Comparison of ENCODE assay signal across 28 cellular contexts in genomic region chr1:40966411-40966810, GRCh38.
"Had no signal": no experiment of that assay in that cellular context is flagged by ENCODE, and none has a peak within 500 bp of the region (broad histone marks: within the 10 kb centered on the region; RNA-seq: fewer than 3 reads in every experiment).

No MANE protein-coding gene starts in this region.

- H3K4me3 ChIP-seq: esophagus muscularis mucosa, gastrocnemius medialis, pancreas, psoas muscle, skin epidermis, testis, upper lobe of left lung had no signal

- FAIRE-seq: endothelial cell of umbilical vein, islet of Langerhans, pancreas had no signal

- H3K27me3 Mint-ChIP-seq: activated B cell treated with CpG ODN at 0.5 μM for 24 hours; activated CD4-positive, alpha-beta T cell treated with anti-CD3 and anti-CD28 coated beads for 36 hours; brain had no signal

- H3K36me3 ChIP-seq: esophagus muscularis mucosa, gastrocnemius medialis, neutrophil, pancreas, upper lobe of left lung had no signal

- H3K4me3 Mint-ChIP-seq: activated B cell treated with CpG ODN at 0.5 μM for 24 hours; activated CD4-positive, alpha-beta T cell treated with anti-CD3 and anti-CD28 coated beads for 36 hours; activated naive CD4-positive, alpha-beta T cell treated with anti-CD3 and anti-CD28 coated beads for 36 hours; activated T-cell treated with anti-CD3 and anti-CD28 coated beads, Interleukin-2, amount 50 U/mL, for 4 hours; brain; nephron had no signal

- H3K4me1 ChIP-seq: gastrocnemius medialis, pancreas, psoas muscle had no signal

- H3K36me3 Mint-ChIP-seq: brain had no signal

- ATAC-seq: activated CD4-positive, alpha-beta T cell treated with anti-CD3 and anti-CD28 coated beads for 36 hours; activated T-cell treated with anti-CD3 and anti-CD28 coated beads, Interleukin-2, amount 50 U/mL, for 4 hours; gastrocnemius medialis; left ventricle myocardium superior; pancreas; psoas muscle; right cardiac atrium had no signal

- H3K27ac Mint-ChIP-seq: activated B cell treated with CpG ODN at 0.5 μM for 24 hours; activated CD4-positive, alpha-beta T cell treated with anti-CD3 and anti-CD28 coated beads for 36 hours; activated naive CD4-positive, alpha-beta T cell treated with anti-CD3 and anti-CD28 coated beads for 36 hours; brain; nephron had no signal

- H3K9me3 ChIP-seq: esophagus muscularis mucosa, gastrocnemius medialis, neutrophil, pancreas, psoas muscle, testis, upper lobe of left lung had no signal

- H3K27me3 ChIP-seq: esophagus muscularis mucosa, gastrocnemius medialis, neutrophil, pancreas, testis, upper lobe of left lung had no signal

- H3K4me1 Mint-ChIP-seq: activated CD4-positive, alpha-beta T cell treated with anti-CD3 and anti-CD28 coated beads for 36 hours; brain; nephron had no signal

- H3K9me3 Mint-ChIP-seq: activated B cell treated with CpG ODN at 0.5 μM for 24 hours; activated naive CD4-positive, alpha-beta T cell treated with anti-CD3 and anti-CD28 coated beads for 36 hours; activated T-cell treated with anti-CD3 and anti-CD28 coated beads, Interleukin-2, amount 50 U/mL, for 4 hours; brain; nephron had no signal

- H3K27ac ChIP-seq: gastrocnemius medialis, neutrophil, pancreas, psoas muscle, testis, upper lobe of left lung had no signal

- DNase-seq: activated B cell treated with CpG ODN at 0.5 μM for 24 hours; activated CD4-positive, alpha-beta T cell treated with anti-CD3 and anti-CD28 coated beads for 36 hours; activated CD4-positive, alpha-beta T cell treated with anti-CD3 and anti-CD28 coated beads, Interleukin-2, amount 50 U/mL, for 48 hours; activated CD8-positive, alpha-beta memory T cell treated with anti-CD3 and anti-CD28 coated beads, Interleukin-2, amount 50 U/mL, for 48 hours; activated naive CD4-positive, alpha-beta T cell treated with anti-CD3 and anti-CD28 coated beads for 36 hours; activated T-cell treated with anti-CD3 and anti-CD28 coated beads, Interleukin-2, amount 50 U/mL, for 4 hours; dermis blood vessel endothelial cell; effector CD8-positive, alpha-beta T cell; gastrocnemius medialis; head of caudate nucleus; hypothalamus; left ventricle myocardium superior; mammary epithelial cell; pancreas; psoas muscle; right cardiac atrium; stimulated activated CD4-positive, alpha-beta T cell treated with anti-CD3 and anti-CD28 coated beads, Interleukin-4, amount 100 ng/mL, for 1 hour; stimulated activated naive CD4-positive, alpha-beta T cell; T-helper 9 cell; testis; upper lobe of left lung had no signal
